In the genomic region with DNA sequence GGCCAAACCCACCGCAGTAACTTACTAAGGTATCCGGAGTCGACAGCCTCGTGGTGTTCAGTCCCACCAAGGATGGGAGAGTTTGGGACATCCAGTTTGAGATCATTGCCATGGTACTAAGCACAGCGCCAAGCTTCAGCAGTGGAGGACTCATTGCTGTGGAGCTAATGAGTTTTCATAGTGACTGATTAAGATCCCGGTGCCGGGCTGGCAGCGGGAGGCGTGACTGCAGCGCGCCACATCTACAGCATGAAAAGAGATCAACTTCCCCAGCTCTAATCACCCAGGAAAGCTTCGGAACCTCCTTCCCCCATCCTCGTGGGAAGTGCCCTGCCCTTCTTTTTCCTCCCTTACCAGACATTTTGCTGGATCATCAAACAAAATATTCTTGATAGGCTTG, we compare ENCODE assay signal across 18 cellular contexts.
DNase-seq lines count a peak whose midpoint lies in the region; ATAC-seq, FAIRE-seq and TF ChIP-seq lines count a peak whose summit lies in the region.
"Had no signal": no experiment of that assay in that cellular context is flagged by ENCODE, and none has a peak within 500 bp of the region (broad histone marks: within the 10 kb centered on the region; RNA-seq: fewer than 3 reads in every experiment).

No MANE protein-coding gene starts in this region.

- intact Hi-C loops in activated naive CD4-positive, alpha-beta T cell treated with anti-CD3 and anti-CD28 coated beads for 36 hours (cut with micrococcal nuclease) = no loop called here
- intact Hi-C loops in lower lobe of right lung (cut with DNase I) = no loop called here

- H3K4me1 Mint-ChIP-seq in astrocyte (ENCODE audit: low read depth, unreplicated experiment) = peaks cover 2% of the 10 kb centered on the region
- H3K4me1 Mint-ChIP-seq in activated naive CD4-positive, alpha-beta T cell treated with anti-CD3 and anti-CD28 coated beads for 36 hours (ENCODE audit: low read depth) = no peaks in the 10 kb centered on the region
- H3K4me1 Mint-ChIP-seq in effector memory CD8-positive, alpha-beta T cell (ENCODE audit: low read depth in 2 of 2) = no peaks in the 10 kb centered on the region
- H3K4me1 Mint-ChIP-seq: T-cell had no signal

- H3K27me3 ChIP-seq in astrocyte (ENCODE audit: insufficient read depth, low read length) (no peaks in the 10 kb centered on the region), smooth muscle cell (ENCODE audit: low read depth) (no peaks in the 10 kb centered on the region), lower lobe of right lung (ENCODE audit: low read depth) (no peaks in the 10 kb centered on the region)

- H3K27me3 Mint-ChIP-seq in astrocyte (ENCODE audit: low read depth, unreplicated experiment) = peaks cover 7% of the 10 kb centered on the region
- H3K27me3 Mint-ChIP-seq in activated naive CD4-positive, alpha-beta T cell treated with anti-CD3 and anti-CD28 coated beads for 36 hours (ENCODE audit: low read depth) = peaks cover 5% of the 10 kb centered on the region
- H3K27me3 Mint-ChIP-seq in effector memory CD8-positive, alpha-beta T cell = no peaks in the 10 kb centered on the region

- H3K9ac ChIP-seq in astrocyte (ENCODE audit: low read length) (no peak overlapping the region), smooth muscle cell (ENCODE audit: low read depth) (no peak overlapping the region)

- H3K4me1 ChIP-seq in astrocyte (ENCODE audit: insufficient read depth, low read length) (no peaks in the 10 kb centered on the region), smooth muscle cell (ENCODE audit: low read depth) (peaks cover 26% of the 10 kb centered on the region), lower lobe of right lung (no peaks in the 10 kb centered on the region)
- H3K4me1 ChIP-seq: gastroesophageal sphincter had no signal

- no peak overlapping the region for H3K27ac Mint-ChIP-seq in astrocyte (ENCODE audit: unreplicated experiment)
- no peak overlapping the region for H3K27ac Mint-ChIP-seq in activated naive CD4-positive, alpha-beta T cell treated with anti-CD3 and anti-CD28 coated beads for 36 hours
- H3K27ac Mint-ChIP-seq in effector memory CD8-positive, alpha-beta T cell = no peak overlapping the region
- H3K27ac Mint-ChIP-seq: T-cell had no signal

- no peaks in the 10 kb centered on the region for H3K9me3 Mint-ChIP-seq in astrocyte (ENCODE audit: unreplicated experiment)
- no peaks in the 10 kb centered on the region for H3K9me3 Mint-ChIP-seq in activated naive CD4-positive, alpha-beta T cell treated with anti-CD3 and anti-CD28 coated beads for 36 hours
- H3K9me3 Mint-ChIP-seq in effector memory CD8-positive, alpha-beta T cell = peaks cover 0 to 5% of the 10 kb centered on the region in 2 donors
- H3K9me3 Mint-ChIP-seq: T-cell had no signal

- H3K9me3 ChIP-seq in astrocyte (ENCODE audit: insufficient read depth, low read depth, low read length) = no peaks in the 10 kb centered on the region
- no peaks in the 10 kb centered on the region for H3K9me3 ChIP-seq in iPS-18c (ENCODE audit: control insufficient read depth, insufficient read depth, low read length)
- H3K9me3 ChIP-seq in smooth muscle cell (replicated peaks; ENCODE audit: low read depth) = no peaks in the 10 kb centered on the region
- H3K9me3 ChIP-seq in lower lobe of right lung = no peaks in the 10 kb centered on the region
- H3K9me3 ChIP-seq: gastroesophageal sphincter had no signal

- no peaks in the 10 kb centered on the region for H3K79me2 ChIP-seq in astrocyte (ENCODE audit: insufficient read depth, low read length)
- no peaks in the 10 kb centered on the region for H3K79me2 ChIP-seq in smooth muscle cell (ENCODE audit: low read depth)

- no peaks in the 10 kb centered on the region for H3K36me3 Mint-ChIP-seq in astrocyte (ENCODE audit: low read depth, unreplicated experiment)
- H3K36me3 Mint-ChIP-seq in activated naive CD4-positive, alpha-beta T cell treated with anti-CD3 and anti-CD28 coated beads for 36 hours (ENCODE audit: low read depth) = no peaks in the 10 kb centered on the region
- H3K36me3 Mint-ChIP-seq in effector memory CD8-positive, alpha-beta T cell (ENCODE audit: insufficient read depth) = no peaks in the 10 kb centered on the region
- H3K36me3 Mint-ChIP-seq: T-cell had no signal

- H4K20me1 ChIP-seq in astrocyte (ENCODE audit: insufficient read depth, low read length) = no peaks in the 10 kb centered on the region
- no peaks in the 10 kb centered on the region for H4K20me1 ChIP-seq in smooth muscle cell (ENCODE audit: low read depth)

- ATAC-seq in effector memory CD8-positive, alpha-beta T cell (replicated peaks) = no peak
- ATAC-seq in lower lobe of right lung = no peak
- ATAC-seq: gastroesophageal sphincter, Panc1, T-cell had no signal

- H3K4me3 ChIP-seq in astrocyte (ENCODE audit: insufficient read depth, low read depth, low read length) = no peak overlapping the region
- peak overlapping the region; percentile 25; the same call in 1 of the 2 replicates for H3K4me3 ChIP-seq in iPS-18c (ENCODE audit: insufficient read depth, low read depth, low read length)
- peak overlapping the region; percentile 28 for H3K4me3 ChIP-seq in smooth muscle cell
- no peak overlapping the region for H3K4me3 ChIP-seq in lower lobe of right lung
- H3K4me3 ChIP-seq: gastroesophageal sphincter had no signal

- H3F3A ChIP-seq in smooth muscle cell (ENCODE audit: low read depth) = no peaks in the 10 kb centered on the region

- no peak overlapping the region for H3K4me3 Mint-ChIP-seq in astrocyte (ENCODE audit: unreplicated experiment)
- H3K4me3 Mint-ChIP-seq in activated naive CD4-positive, alpha-beta T cell treated with anti-CD3 and anti-CD28 coated beads for 36 hours = no peak overlapping the region
- H3K4me3 Mint-ChIP-seq in effector memory CD8-positive, alpha-beta T cell = no peak overlapping the region
- H3K4me3 Mint-ChIP-seq: T-cell had no signal

- H3K4me2 ChIP-seq in astrocyte (ENCODE audit: low read length) (no peak overlapping the region), smooth muscle cell (peak overlapping the region; percentile 82)

- H3K27ac ChIP-seq in astrocyte (ENCODE audit: low read depth, low read length) (no peak overlapping the region), smooth muscle cell (ENCODE audit: low read depth) (no peak overlapping the region), lower lobe of right lung (no peak overlapping the region)
- H3K27ac ChIP-seq: C4-2B, gastroesophageal sphincter had no signal

- TF ChIP-seq CTCF in astrocyte (IDR thresholded peaks at IDR 0.05; ENCODE audit: insufficient read depth, low read depth, low read length) = no peak
- TF ChIP-seq CTCF in smooth muscle cell (IDR thresholded peaks at IDR 0.05; ENCODE audit: borderline replicate concordance, insufficient read depth, poor library complexity, severe bottlenecking) = no peak
- no peak for TF ChIP-seq CTCF in lower lobe of right lung (IDR thresholded peaks at IDR 0.05)

- CTCF ChIA-PET in activated naive CD4-positive, alpha-beta T cell treated with anti-CD3 and anti-CD28 coated beads for 36 hours (lab: Charles Lee) = no interaction called here

- no peaks in the 10 kb centered on the region for H3K36me3 ChIP-seq in astrocyte (ENCODE audit: insufficient read depth, low read length)
- H3K36me3 ChIP-seq in smooth muscle cell (ENCODE audit: low read depth) = no peaks in the 10 kb centered on the region
- no peaks in the 10 kb centered on the region for H3K36me3 ChIP-seq in lower lobe of right lung
- H3K36me3 ChIP-seq: gastroesophageal sphincter had no signal

- 20% methylated on average over 13 of the region's 13 CpGs for WGBS in smooth muscle cell (ENCODE audit: low lambda C conversion rate)

- no peak for FAIRE-seq in astrocyte (lab: Jason Lieb, UNC)
- FAIRE-seq: H54 had no signal

- peak overlapping the region; percentile 57 for H2AFZ ChIP-seq in astrocyte (ENCODE audit: low read depth, low read length)
- peak overlapping the region; percentile 56 for H2AFZ ChIP-seq in smooth muscle cell (ENCODE audit: low read depth)

- peak; percentile 59 for DNase-seq in NCI-H1105 treated with DMSO at 0.1 percent for 48 hours (lab: John Stamatoyannopoulos, UW)
- DNase-seq in astrocyte (ENCODE audit: low read depth) = no peak
- no peak for DNase-seq in smooth muscle cell (lab: John Stamatoyannopoulos, UW; ENCODE audit: unreplicated experiment)
- no peak for DNase-seq in activated naive CD4-positive, alpha-beta T cell treated with anti-CD3 and anti-CD28 coated beads for 36 hours
- DNase-seq in stimulated activated CD4-positive, alpha-beta T cell treated with anti-CD3 and anti-CD28 coated beads, Interleukin-2, amount 100 ng/mL, for 48 hours = no peak
- no peak for DNase-seq in effector memory CD8-positive, alpha-beta T cell
- no peak for DNase-seq in lower lobe of right lung
- DNase-seq: activated CD4-positive, CD25-positive, alpha-beta regulatory T cell treated with anti-CD3 and anti-CD28 coated beads, Interleukin-2, amount 50 U/mL, for 72 hours; activated naive CD4-positive, alpha-beta T cell treated with anti-CD3 and anti-CD28 coated beads, Interleukin-2, amount 50 U/mL, for 16 hours; DMS79; kidney glomerular epithelial cell; NCI-H1092; T-cell had no signal

Comparison
In these comparisons a context has a peak if more than half of its experiments do, and no peak if none do; other contexts are left out.
1. H3K4me3 ChIP-seq: peak in iPS-18c (single experiment) and smooth muscle cell (single experiment); none in astrocyte (single experiment) and lower lobe of right lung (single experiment).